ENCODE assay signal across 25 cellular contexts in the genomic region with DNA sequence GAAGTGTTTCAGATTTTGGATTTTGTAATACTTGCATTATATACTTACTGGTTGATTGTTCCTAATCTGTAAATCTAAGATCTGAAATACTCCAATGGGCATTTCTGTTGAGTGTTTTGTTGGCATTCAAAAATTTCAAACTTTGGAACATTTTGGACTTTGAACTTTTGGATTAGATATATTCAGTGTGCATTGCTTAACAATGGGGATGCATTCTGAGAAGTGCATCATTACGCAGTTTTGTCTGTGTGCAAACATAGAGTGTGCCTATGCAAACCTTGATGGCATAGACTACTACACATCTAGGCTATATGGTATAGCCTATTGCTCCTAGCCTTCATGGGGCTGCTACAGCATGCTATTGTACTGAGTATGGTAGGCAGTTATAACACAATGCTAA.
"Had no signal": no experiment of that assay in that cellular context is flagged by ENCODE, and none has a peak within 500 bp of the region (broad histone marks: within the 10 kb centered on the region; RNA-seq: fewer than 3 reads in every experiment).

No MANE protein-coding gene starts in this region.

- H3K4me3 ChIP-seq: colonic mucosa, coronary artery, dorsolateral prefrontal cortex, esophagus muscularis mucosa, esophagus squamous epithelium, gastrocnemius medialis, gastroesophageal sphincter, heart left ventricle, heart right ventricle had no signal

- H3K4me3 Mint-ChIP-seq: dendritic cell treated with granulocyte-macrophage colony-stimulating factor and Interleukin-4, amounts not matched to agents 40 ng/mL and 50 ng/mL, for 4 days; effector memory CD8-positive, alpha-beta T cell; endodermal cell had no signal

- FAIRE-seq: endothelial cell of umbilical vein, frontal cortex had no signal

- DNase-seq: colonic mucosa; cortex of kidney; dermis blood vessel endothelial cell; dorsolateral prefrontal cortex; effector CD4-positive, alpha-beta T cell; effector CD8-positive, alpha-beta T cell; effector memory CD4-positive, alpha-beta T cell; effector memory CD8-positive, alpha-beta T cell; endodermal cell; erythroblast; esophagus squamous epithelium; foreskin fibroblast; foreskin keratinocyte; gastrocnemius medialis; glutamatergic neuron; heart left ventricle; heart right ventricle had no signal

- H3K27me3 ChIP-seq: colonic mucosa, dorsolateral prefrontal cortex, esophagus muscularis mucosa, esophagus squamous epithelium, foreskin keratinocyte, gastrocnemius medialis, gastroesophageal sphincter, heart left ventricle, heart right ventricle had no signal

- H3K9me3 ChIP-seq: colonic mucosa, esophagus muscularis mucosa, esophagus squamous epithelium, gastrocnemius medialis, gastroesophageal sphincter, heart left ventricle, heart right ventricle had no signal

- ATAC-seq: effector memory CD8-positive, alpha-beta T cell; esophagus mucosa; foreskin keratinocyte; gastrocnemius medialis; gastroesophageal sphincter; heart left ventricle; heart right ventricle had no signal

- H3K36me3 ChIP-seq: colonic mucosa, gastrocnemius medialis had no signal

- H3K27ac Mint-ChIP-seq: dendritic cell treated with granulocyte-macrophage colony-stimulating factor and Interleukin-4, amounts not matched to agents 40 ng/mL and 50 ng/mL, for 4 days; effector memory CD8-positive, alpha-beta T cell; endodermal cell had no signal

- H3K9me3 Mint-ChIP-seq: dendritic cell treated with granulocyte-macrophage colony-stimulating factor and Interleukin-4, amounts not matched to agents 40 ng/mL and 50 ng/mL, for 4 days; effector memory CD8-positive, alpha-beta T cell; endodermal cell had no signal

- H3K27me3 Mint-ChIP-seq: dendritic cell treated with granulocyte-macrophage colony-stimulating factor and Interleukin-4, amounts not matched to agents 40 ng/mL and 50 ng/mL, for 4 days; effector memory CD8-positive, alpha-beta T cell had no signal

- H3K4me1 Mint-ChIP-seq: endodermal cell had no signal

- H3K4me1 ChIP-seq: colonic mucosa, esophagus muscularis mucosa, esophagus squamous epithelium, foreskin keratinocyte, gastroesophageal sphincter had no signal

- H3K27ac ChIP-seq: colonic mucosa, coronary artery, dorsolateral prefrontal cortex, epithelial cell of prostate, esophagus muscularis mucosa, esophagus squamous epithelium, foreskin keratinocyte, gastrocnemius medialis, gastroesophageal sphincter, heart left ventricle, heart right ventricle had no signal
